In the genomic region with DNA sequence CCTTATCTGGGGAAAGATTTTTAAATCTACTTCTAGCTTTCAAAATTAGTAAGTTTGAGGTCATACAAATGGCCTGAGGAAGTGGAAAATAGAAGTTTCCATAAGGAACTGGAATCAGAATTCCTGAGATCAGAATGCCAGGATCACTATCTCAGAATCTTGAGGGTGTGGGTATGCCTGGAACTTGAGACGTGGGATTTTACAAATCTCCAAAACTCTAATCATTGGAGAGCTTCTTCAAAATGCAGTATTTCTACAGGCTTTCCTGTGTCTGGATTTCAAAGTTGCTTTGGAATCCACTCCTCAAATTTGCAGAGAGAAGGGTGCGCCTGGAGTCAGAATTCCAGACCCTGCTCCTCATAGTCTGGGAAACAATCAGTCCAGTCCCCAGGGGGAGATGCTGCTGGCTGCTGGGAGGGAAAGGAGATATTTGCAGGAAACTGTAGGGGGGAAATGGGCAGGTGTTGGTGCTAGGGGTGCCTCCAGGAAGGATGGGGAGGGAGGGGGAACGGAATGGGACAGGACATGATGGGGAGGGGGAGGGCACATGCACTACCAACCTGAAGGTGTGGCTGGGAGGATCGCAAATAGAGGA, we compare ENCODE assay signal across 19 cellular contexts. TPM values are rescaled to one million over a fixed set of nuclear protein-coding genes. Genes with fewer than 3 reads are reported as not detected.
DNase-seq lines count a peak whose midpoint lies in the region; ATAC-seq and TF ChIP-seq lines count a peak whose summit lies in the region.
"Had no signal": no experiment of that assay in that cellular context is flagged by ENCODE, and none has a peak within 500 bp of the region (broad histone marks: within the 10 kb centered on the region; RNA-seq: fewer than 3 reads in every experiment).

No MANE protein-coding gene starts in this region.

- H3K9me2 ChIP-seq in PC-9 (ENCODE audit: insufficient read depth): no peaks in the 10 kb centered on the region

- peaks cover 36% of the 10 kb centered on the region for H3K4me1 ChIP-seq in PC-9 (replicated peaks; ENCODE audit: insufficient read depth)

- peak overlapping the region; percentile 88 for H3K4me2 ChIP-seq in PC-9

- no peaks in the 10 kb centered on the region for H3K36me3 ChIP-seq in PC-9 (ENCODE audit: low read depth)
- H3K36me3 ChIP-seq: right lobe of liver, suprapubic skin had no signal

- H3K9me3 ChIP-seq in PC-9 (ENCODE audit: insufficient read depth, low read depth): no peaks in the 10 kb centered on the region
- H3K9me3 ChIP-seq: right lobe of liver, suprapubic skin had no signal

- H3F3A ChIP-seq in PC-9 (ENCODE audit: insufficient read depth, low read depth): peaks cover 26% of the 10 kb centered on the region

- no peaks in the 10 kb centered on the region for H3K9me3 Mint-ChIP-seq in neural crest cell
- no peaks in the 10 kb centered on the region for H3K9me3 Mint-ChIP-seq in activated naive CD4-positive, alpha-beta T cell treated with anti-CD3 and anti-CD28 coated beads, Interleukin-2, amount 50 U/mL, for 72 hours
- H3K9me3 Mint-ChIP-seq: T-helper 2 cell treated with Interferon-gamma antibody and Interleukin-4, amounts not matched to agents 5 μg/mL and 100 μg/mL, for 36 hours had no signal

- H2AFZ ChIP-seq in PC-9: no peak overlapping the region

- H3K4me1 Mint-ChIP-seq in neural crest cell: peaks cover 26% of the 10 kb centered on the region

- CTCF ChIA-PET in PC-9 (lab: Charles Lee): no interaction called here

- no peak overlapping the region; the same call in 1 of the 2 replicates for H3K4me3 ChIP-seq in PC-9
- H3K4me3 ChIP-seq: K562, lung, suprapubic skin had no signal

- peaks cover 25% of the 10 kb centered on the region for H3K79me2 ChIP-seq in PC-9 (ENCODE audit: low read depth)

- POLR2A ChIA-PET in PC-9 (lab: Charles Lee; ENCODE audit: unreplicated experiment): interaction anchor here (0.7 kb wide), 1 partner anchor 159 kb away, joined by 6 read pairs; no protein-coding TSS in a partner anchor

- intact Hi-C loops in PC-9 (cut with micrococcal nuclease; ENCODE audit: unreplicated experiment): no loop called here

- H3K27ac Mint-ChIP-seq in neural crest cell (ENCODE audit: unreplicated experiment): no peak overlapping the region
- no peak overlapping the region for H3K27ac Mint-ChIP-seq in activated naive CD4-positive, alpha-beta T cell treated with anti-CD3 and anti-CD28 coated beads, Interleukin-2, amount 50 U/mL, for 72 hours
- H3K27ac Mint-ChIP-seq: T-helper 2 cell treated with Interferon-gamma antibody and Interleukin-4, amounts not matched to agents 5 μg/mL and 100 μg/mL, for 36 hours had no signal

- no peaks in the 10 kb centered on the region for H3K27me3 ChIP-seq in PC-9 (ENCODE audit: insufficient read depth, low read depth)
- H3K27me3 ChIP-seq: right lobe of liver, suprapubic skin had no signal

- peak; percentile 59 for DNase-seq in ELF-1 (ENCODE audit: low read depth, low spot score)
- DNase-seq in PC-9: no peak
- no peak for DNase-seq in neural crest cell (ENCODE audit: low read depth, low spot score)
- no peak for DNase-seq in ureter (ENCODE audit: low spot score)
- DNase-seq in activated naive CD4-positive, alpha-beta T cell treated with anti-CD3 and anti-CD28 coated beads, Interleukin-2, amount 50 U/mL, for 72 hours (ENCODE audit: low spot score in 2 of 2): no peak
- DNase-seq: activated CD4-positive, CD25-positive, alpha-beta regulatory T cell treated with anti-CD3 and anti-CD28 coated beads, Interleukin-2, amount 50 U/mL, for 72 hours; activated CD8-positive, alpha-beta memory T cell treated with anti-CD3 and anti-CD28 coated beads, Interleukin-2, amount 50 U/mL, for 4 hours; DMS79 treated with DMSO at 0.1 percent for 48 hours; NCI-H1105 treated with DMSO at 0.1 percent for 48 hours; NCI-H446; nucleus accumbens; right lobe of liver; SIG-M5 had no signal

- no peak for ATAC-seq in activated naive CD4-positive, alpha-beta T cell treated with anti-CD3 and anti-CD28 coated beads, Interleukin-2, amount 50 U/mL, for 72 hours
- ATAC-seq: K562, right lobe of liver had no signal

- TF ChIP-seq CTCF in PC-9 (conservative IDR thresholded peaks at IDR 0.05) (no peak), neural crest cell (conservative IDR thresholded peaks at IDR 0.05) (no peak)

- peaks cover 62% of the 10 kb centered on the region for H3K27me3 Mint-ChIP-seq in neural crest cell (ENCODE audit: low read depth)

- H3K27ac ChIP-seq in PC-9: no peak overlapping the region; the same call in 1 of the 2 replicates
- H3K27ac ChIP-seq: C4-2B, suprapubic skin had no signal

- no peaks in the 10 kb centered on the region for H4K20me1 ChIP-seq in PC-9 (ENCODE audit: insufficient read depth)

- no peaks in the 10 kb centered on the region for H3K36me3 Mint-ChIP-seq in neural crest cell (ENCODE audit: low read depth)
- H3K36me3 Mint-ChIP-seq in activated naive CD4-positive, alpha-beta T cell treated with anti-CD3 and anti-CD28 coated beads, Interleukin-2, amount 50 U/mL, for 72 hours: no peaks in the 10 kb centered on the region

- H3K4me3 Mint-ChIP-seq in neural crest cell: peak overlapping the region; percentile 82
- H3K4me3 Mint-ChIP-seq: T-helper 2 cell treated with Interferon-gamma antibody and Interleukin-4, amounts not matched to agents 5 μg/mL and 100 μg/mL, for 36 hours had no signal

- no TSS peak for BruUV-seq in PC-9 (replicated peaks; lab: Mats Ljungman, UMichigan)

RNA-seq across cellular contexts. Expression of a gene that starts 31.0 kb away (rescaled TPM):
- total RNA-seq in PC-9 (2021) (1.1 and 2.4 TPM in 2 replicates), neural crest cell (0.30 TPM in 1 of 2 replicates, not detected in the other), ureter (not detected)
- total RNA-seq in activated naive CD4-positive, alpha-beta T cell treated with anti-CD3 and anti-CD28 coated beads, Interleukin-2, amount 50 U/mL, for 72 hours: not detected
- total RNA-seq: epithelial cell of proximal tubule, K562, right lobe of liver, suprapubic skin had no signal

RNA-seq across cellular contexts. Expression of a gene that starts 33.4 kb away (rescaled TPM):
- total RNA-seq in PC-9 (2021) (172 and 187 TPM in 2 replicates), neural crest cell (8.0 and 8.5 TPM in 2 replicates), ureter (256 TPM)
- 10 to 100 TPM; 46.1 to 47.5 TPM for total RNA-seq in activated naive CD4-positive, alpha-beta T cell treated with anti-CD3 and anti-CD28 coated beads, Interleukin-2, amount 50 U/mL, for 72 hours

RNA-seq across cellular contexts. Expression of a gene that starts 55.3 kb away (rescaled TPM):
- 94.7 and 102 TPM in 2 replicates for total RNA-seq in PC-9 (2021)
- total RNA-seq in neural crest cell: 40.3 and 42.3 TPM in 2 replicates
- 66.2 TPM for total RNA-seq in ureter
- total RNA-seq in activated naive CD4-positive, alpha-beta T cell treated with anti-CD3 and anti-CD28 coated beads, Interleukin-2, amount 50 U/mL, for 72 hours: 10 to 100 TPM; 25.1 to 30.4 TPM

RNA-seq across cellular contexts. Expression of a gene that starts 55.7 kb away (rescaled TPM):
- total RNA-seq in PC-9 (2021) (126 and 165 TPM in 2 replicates), neural crest cell (76.6 and 77.6 TPM in 2 replicates), ureter (82.0 TPM)
- 10 to 100 TPM; 67.7 to 68.4 TPM for total RNA-seq in activated naive CD4-positive, alpha-beta T cell treated with anti-CD3 and anti-CD28 coated beads, Interleukin-2, amount 50 U/mL, for 72 hours

RNA-seq across cellular contexts. Expression of a gene that starts 56.4 kb away (rescaled TPM):
- total RNA-seq in PC-9 (2021): 0.35 and 0.44 TPM in 2 replicates
- 0.09 TPM in 1 of 2 replicates, not detected in the other for total RNA-seq in neural crest cell
- 16.5 TPM for total RNA-seq in ureter
- total RNA-seq in activated naive CD4-positive, alpha-beta T cell treated with anti-CD3 and anti-CD28 coated beads, Interleukin-2, amount 50 U/mL, for 72 hours: not detected
- total RNA-seq: epithelial cell of proximal tubule had no signal
